In genomic region chr6:13290335-13290734, GRCh38 we compare ENCODE assay signal across 1 cellular context.
TF ChIP-seq lines count a peak whose summit lies in the region.

No MANE protein-coding gene starts in this region.

TF ChIP-seq in K562, 482 proteins besides CTCF, POLR2A, EP300 and RAD21 (continued from another document):
- TF ChIP-seq, protein P1, sequence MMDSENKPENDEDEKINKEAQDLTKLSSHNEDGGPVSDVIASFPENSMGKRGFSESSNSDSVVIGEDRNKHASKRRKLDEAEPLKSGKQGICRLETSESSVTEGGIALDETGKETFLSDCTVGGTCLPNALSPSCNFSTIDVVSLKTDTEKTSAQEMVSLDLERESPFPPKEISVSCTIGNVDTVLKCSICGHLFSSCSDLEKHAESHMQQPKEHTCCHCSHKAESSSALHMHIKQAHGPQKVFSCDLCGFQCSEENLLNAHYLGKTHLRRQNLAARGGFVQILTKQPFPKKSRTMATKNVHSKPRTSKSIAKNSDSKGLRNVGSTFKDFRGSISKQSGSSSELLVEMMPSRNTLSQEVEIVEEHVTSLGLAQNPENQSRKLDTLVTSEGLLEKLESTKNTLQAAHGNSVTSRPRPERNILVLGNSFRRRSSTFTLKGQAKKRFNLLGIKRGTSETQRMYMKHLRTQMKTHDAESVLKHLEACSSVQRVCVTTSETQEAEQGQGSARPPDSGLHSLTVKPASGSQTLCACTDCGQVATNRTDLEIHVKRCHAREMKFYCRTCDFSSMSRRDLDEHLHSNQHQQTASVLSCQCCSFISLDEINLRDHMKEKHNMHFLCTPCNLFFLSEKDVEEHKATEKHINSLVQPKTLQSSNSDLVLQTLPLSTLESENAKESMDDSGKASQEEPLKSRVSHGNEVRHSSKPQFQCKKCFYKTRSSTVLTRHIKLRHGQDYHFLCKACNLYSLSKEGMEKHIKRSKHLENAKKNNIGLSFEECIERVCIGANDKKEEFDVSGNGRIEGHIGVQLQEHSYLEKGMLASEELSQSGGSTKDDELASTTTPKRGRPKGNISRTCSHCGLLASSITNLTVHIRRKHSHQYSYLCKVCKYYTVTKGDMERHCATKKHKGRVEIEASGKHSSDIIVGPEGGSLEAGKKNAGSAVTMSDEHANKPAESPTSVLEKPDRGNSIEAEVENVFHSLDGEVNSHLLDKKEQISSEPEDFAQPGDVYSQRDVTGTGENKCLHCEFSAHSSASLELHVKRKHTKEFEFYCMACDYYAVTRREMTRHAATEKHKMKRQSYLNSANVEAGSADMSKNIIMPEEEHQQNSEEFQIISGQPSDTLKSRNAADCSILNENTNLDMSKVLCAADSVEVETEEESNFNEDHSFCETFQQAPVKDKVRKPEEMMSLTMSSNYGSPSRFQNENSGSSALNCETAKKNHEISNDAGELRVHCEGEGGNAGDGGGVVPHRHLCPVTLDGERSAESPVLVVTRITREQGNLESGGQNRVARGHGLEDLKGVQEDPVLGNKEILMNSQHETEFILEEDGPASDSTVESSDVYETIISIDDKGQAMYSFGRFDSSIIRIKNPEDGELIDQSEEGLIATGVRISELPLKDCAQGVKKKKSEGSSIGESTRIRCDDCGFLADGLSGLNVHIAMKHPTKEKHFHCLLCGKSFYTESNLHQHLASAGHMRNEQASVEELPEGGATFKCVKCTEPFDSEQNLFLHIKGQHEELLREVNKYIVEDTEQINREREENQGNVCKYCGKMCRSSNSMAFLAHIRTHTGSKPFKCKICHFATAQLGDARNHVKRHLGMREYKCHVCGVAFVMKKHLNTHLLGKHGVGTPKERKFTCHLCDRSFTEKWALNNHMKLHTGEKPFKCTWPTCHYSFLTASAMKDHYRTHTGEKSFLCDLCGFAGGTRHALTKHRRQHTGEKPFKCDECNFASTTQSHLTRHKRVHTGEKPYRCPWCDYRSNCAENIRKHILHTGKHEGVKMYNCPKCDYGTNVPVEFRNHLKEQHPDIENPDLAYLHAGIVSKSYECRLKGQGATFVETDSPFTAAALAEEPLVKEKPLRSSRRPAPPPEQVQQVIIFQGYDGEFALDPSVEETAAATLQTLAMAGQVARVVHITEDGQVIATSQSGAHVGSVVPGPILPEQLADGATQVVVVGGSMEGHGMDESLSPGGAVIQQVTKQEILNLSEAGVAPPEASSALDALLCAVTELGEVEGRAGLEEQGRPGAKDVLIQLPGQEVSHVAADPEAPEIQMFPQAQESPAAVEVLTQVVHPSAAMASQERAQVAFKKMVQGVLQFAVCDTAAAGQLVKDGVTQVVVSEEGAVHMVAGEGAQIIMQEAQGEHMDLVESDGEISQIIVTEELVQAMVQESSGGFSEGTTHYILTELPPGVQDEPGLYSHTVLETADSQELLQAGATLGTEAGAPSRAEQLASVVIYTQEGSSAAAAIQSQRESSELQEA (IDR thresholded peaks at IDR 0.05; ENCODE audit: low read depth): no peak
- TF ChIP-seq CHD4 (IDR thresholded peaks at IDR 0.05; ENCODE audit: insufficient read depth, insufficient replicate concordance, low read depth, low read length, poor library complexity, severe bottlenecking) (no peak), RBM39 (optimal IDR thresholded peaks at IDR 0.05; ENCODE audit: low read depth, low read length) (no peak), RFX1 (IDR thresholded peaks at IDR 0.05) (no peak), CREBBP (IDR thresholded peaks at IDR 0.05; ENCODE audit: low read depth, low read length) (no peak), CEBPG (CRISPR knock-in tag; IDR thresholded peaks at IDR 0.05) (no peak), CEBPG (tag; conservative IDR thresholded peaks at IDR 0.05 in 1 of 2, IDR thresholded peaks at IDR 0.05 in 1 of 2) (no peak), CREB3L1 (IDR thresholded peaks at IDR 0.05; ENCODE audit: borderline replicate concordance, low read depth) (no peak), ZKSCAN3 (CRISPR knock-in tag; IDR thresholded peaks at IDR 0.05) (no peak), ZNF699 (CRISPR knock-in tag; IDR thresholded peaks at IDR 0.05; ENCODE audit: insufficient replicate concordance) (no peak), MLLT1 (IDR thresholded peaks at IDR 0.05) (peak in 1 of 2 experiments; percentile 63; a peak in 2 of 4 replicates), NR2C1 (IDR thresholded peaks at IDR 0.05) (no peak), NR2C1 (tag; IDR thresholded peaks at IDR 0.05) (no peak), RUNX1 (IDR thresholded peaks at IDR 0.05; ENCODE audit: low read depth) (no peak), SMARCE1 (IDR thresholded peaks at IDR 0.05) (peak; percentile 73; the same call in 1 of the 2 replicates), ZNF609 (CRISPR knock-in tag; IDR thresholded peaks at IDR 0.05; ENCODE audit: borderline replicate concordance) (no peak), EP400 (IDR thresholded peaks at IDR 0.05) (no peak), ZNF24 (IDR thresholded peaks at IDR 0.05) (no peak), TSC22D4 (tag; IDR thresholded peaks at IDR 0.05) (no peak), KAT8 (IDR thresholded peaks at IDR 0.05; ENCODE audit: low read depth) (no peak), ATF2 (CRISPR knock-in tag; IDR thresholded peaks at IDR 0.05) (no peak), TEAD1 (CRISPR knock-in tag; IDR thresholded peaks at IDR 0.05) (peak in 1 of 2 experiments; percentile 79; a peak in 2 of 4 replicates), BCOR (IDR thresholded peaks at IDR 0.05) (no peak), ZNF584 (CRISPR knock-in tag; IDR thresholded peaks at IDR 0.05; ENCODE audit: low read depth) (no peak)
- TF ChIP-seq, protein P2, sequence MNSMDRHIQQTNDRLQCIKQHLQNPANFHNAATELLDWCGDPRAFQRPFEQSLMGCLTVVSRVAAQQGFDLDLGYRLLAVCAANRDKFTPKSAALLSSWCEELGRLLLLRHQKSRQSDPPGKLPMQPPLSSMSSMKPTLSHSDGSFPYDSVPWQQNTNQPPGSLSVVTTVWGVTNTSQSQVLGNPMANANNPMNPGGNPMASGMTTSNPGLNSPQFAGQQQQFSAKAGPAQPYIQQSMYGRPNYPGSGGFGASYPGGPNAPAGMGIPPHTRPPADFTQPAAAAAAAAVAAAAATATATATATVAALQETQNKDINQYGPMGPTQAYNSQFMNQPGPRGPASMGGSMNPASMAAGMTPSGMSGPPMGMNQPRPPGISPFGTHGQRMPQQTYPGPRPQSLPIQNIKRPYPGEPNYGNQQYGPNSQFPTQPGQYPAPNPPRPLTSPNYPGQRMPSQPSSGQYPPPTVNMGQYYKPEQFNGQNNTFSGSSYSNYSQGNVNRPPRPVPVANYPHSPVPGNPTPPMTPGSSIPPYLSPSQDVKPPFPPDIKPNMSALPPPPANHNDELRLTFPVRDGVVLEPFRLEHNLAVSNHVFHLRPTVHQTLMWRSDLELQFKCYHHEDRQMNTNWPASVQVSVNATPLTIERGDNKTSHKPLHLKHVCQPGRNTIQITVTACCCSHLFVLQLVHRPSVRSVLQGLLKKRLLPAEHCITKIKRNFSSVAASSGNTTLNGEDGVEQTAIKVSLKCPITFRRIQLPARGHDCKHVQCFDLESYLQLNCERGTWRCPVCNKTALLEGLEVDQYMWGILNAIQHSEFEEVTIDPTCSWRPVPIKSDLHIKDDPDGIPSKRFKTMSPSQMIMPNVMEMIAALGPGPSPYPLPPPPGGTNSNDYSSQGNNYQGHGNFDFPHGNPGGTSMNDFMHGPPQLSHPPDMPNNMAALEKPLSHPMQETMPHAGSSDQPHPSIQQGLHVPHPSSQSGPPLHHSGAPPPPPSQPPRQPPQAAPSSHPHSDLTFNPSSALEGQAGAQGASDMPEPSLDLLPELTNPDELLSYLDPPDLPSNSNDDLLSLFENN (IDR thresholded peaks at IDR 0.05; ENCODE audit: low read depth in 2 of 2, low read length in 2 of 2): no peak; a peak in 1 of 4 replicates
- TF ChIP-seq, protein P3, sequence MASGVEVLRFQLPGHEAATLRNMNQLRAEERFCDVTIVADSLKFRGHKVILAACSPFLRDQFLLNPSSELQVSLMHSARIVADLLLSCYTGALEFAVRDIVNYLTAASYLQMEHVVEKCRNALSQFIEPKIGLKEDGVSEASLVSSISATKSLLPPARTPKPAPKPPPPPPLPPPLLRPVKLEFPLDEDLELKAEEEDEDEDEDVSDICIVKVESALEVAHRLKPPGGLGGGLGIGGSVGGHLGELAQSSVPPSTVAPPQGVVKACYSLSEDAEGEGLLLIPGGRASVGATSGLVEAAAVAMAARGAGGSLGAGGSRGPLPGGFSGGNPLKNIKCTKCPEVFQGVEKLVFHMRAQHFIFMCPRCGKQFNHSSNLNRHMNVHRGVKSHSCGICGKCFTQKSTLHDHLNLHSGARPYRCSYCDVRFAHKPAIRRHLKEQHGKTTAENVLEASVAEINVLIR (CRISPR knock-in tag; IDR thresholded peaks at IDR 0.05): no peak
